Comparison of ENCODE assay signal across 9 cellular contexts in the genomic region with DNA sequence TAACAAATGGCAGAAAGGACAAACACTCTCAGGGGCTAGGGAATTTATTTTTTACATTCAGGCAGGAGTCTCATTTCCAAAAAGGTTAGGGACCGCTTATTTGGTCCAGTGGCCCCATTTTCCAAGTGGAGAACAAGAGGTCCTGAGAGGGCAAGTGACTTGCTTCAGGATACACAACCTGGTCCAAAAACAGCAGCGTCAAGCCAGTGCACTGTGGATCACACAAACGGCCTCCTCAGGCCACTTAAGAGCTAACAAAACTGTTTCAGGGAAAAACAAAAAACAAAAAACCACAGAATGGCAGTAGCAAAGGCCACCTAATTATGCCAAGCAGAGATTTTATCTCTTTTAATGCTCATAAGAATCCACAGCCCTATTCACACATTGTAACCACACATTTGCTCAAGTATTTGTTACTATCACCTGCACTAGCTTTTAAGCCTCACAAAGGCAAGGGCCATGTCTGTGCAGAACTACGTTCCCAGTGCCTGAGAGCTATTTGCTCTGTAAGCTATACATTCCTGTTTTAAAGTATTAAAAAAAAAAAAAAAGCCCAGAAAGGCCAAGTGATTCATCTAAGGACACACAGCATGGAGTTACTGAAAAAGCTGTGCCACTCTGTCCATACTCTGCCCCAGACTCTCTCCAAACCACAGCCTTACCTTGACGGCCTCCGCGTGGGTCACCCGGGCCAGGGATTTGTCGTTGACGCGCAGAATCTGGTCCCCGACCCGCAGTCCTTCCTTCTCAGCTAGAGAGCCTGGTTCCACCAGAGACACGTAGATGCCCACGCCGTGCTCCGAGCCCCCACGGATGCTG. TPM values are rescaled to one million over a fixed set of nuclear protein-coding genes. Genes with fewer than 3 reads are reported as not detected.
DNase-seq lines count a peak whose midpoint lies in the region; ATAC-seq and TF ChIP-seq lines count a peak whose summit lies in the region.
"Had no signal": no experiment of that assay in that cellular context is flagged by ENCODE, and none has a peak within 500 bp of the region (broad histone marks: within the 10 kb centered on the region; RNA-seq: fewer than 3 reads in every experiment).

No MANE protein-coding gene starts in this region.

- WGBS in SK-N-SH (ENCODE audit: low lambda C conversion rate), result 64% methylated on average over 13 of the region's 18 CpGs
- WGBS in stomach, 5 donors, result 58 to 72% (median 60%) methylated on average over 16 to 18 of the region's 18 CpGs

- no peak for TF ChIP-seq POLR2A in stomach (IDR thresholded peaks at IDR 0.05)

- CTCF ChIA-PET in SK-N-SH (lab: Yijun Ruan, JAX), result interaction anchor here (0.7 to 1.9 kb wide), 11 partner anchors 10 to 158 kb away, joined by 3 to 7 read pairs (median 3); no protein-coding TSS in a partner anchor
- CTCF ChIA-PET in activated CD8-positive, alpha-beta T cell treated with anti-CD3 and anti-CD28 coated beads, Interleukin-2, amount 10 ng/mL, durations not matched to agents 7 days and 5 days (lab: Charles Lee), result interaction anchor here (0.6 to 10.8 kb wide), 7 partner anchors 12 to 149 kb away, joined by 3 to 145 read pairs (median 4); no protein-coding TSS in a partner anchor

- ATAC-seq in SK-N-SH treated with all-trans-retinoic acid at 6 μM for 48 hours, result no peak
- ATAC-seq in activated CD8-positive, alpha-beta T cell treated with anti-CD3 and anti-CD28 coated beads, Interleukin-2, amount 10 ng/mL, durations not matched to agents 7 days and 5 days, result no peak
- ATAC-seq in GM19035 (IDR thresholded peaks at IDR 0.05; ENCODE audit: unreplicated experiment), result no peak

- no peak overlapping the region for H3K27ac Mint-ChIP-seq in activated CD8-positive, alpha-beta T cell treated with anti-CD3 and anti-CD28 coated beads, Interleukin-2, amount 10 ng/mL, durations not matched to agents 7 days and 5 days
- peak overlapping the region; percentile 45 to 88 (median 76) for H3K27ac Mint-ChIP-seq in immature natural killer cell

- peak overlapping the region; percentile 87; the same call in 1 of the 2 replicates for H3K4me2 ChIP-seq in SK-N-SH

- no peak overlapping the region for H3K27ac ChIP-seq in SK-N-SH (ENCODE audit: low read depth in 2 of 2, low read length in 1 of 2)
- H3K27ac ChIP-seq in stomach, result peak overlapping the region; percentile 52 to 84 (median 74)

- POLR2A ChIA-PET in SK-N-SH (lab: Yijun Ruan, JAX), result no interaction called here
- POLR2A ChIA-PET in activated CD8-positive, alpha-beta T cell treated with anti-CD3 and anti-CD28 coated beads, Interleukin-2, amount 10 ng/mL, durations not matched to agents 7 days and 5 days (lab: Charles Lee), result interaction anchor here (0.8 to 1.3 kb wide), 2 partner anchors 84 to 118 kb away, joined by 3 read pairs; a partner anchor contains a TSS

- H3K4me1 Mint-ChIP-seq in activated CD8-positive, alpha-beta T cell treated with anti-CD3 and anti-CD28 coated beads, Interleukin-2, amount 10 ng/mL, durations not matched to agents 7 days and 5 days (ENCODE audit: low read depth), result peaks cover 25% of the 10 kb centered on the region
- peaks cover 27 to 36% of the 10 kb centered on the region in 2 donors for H3K4me1 Mint-ChIP-seq in immature natural killer cell

- H3K4me3 ChIP-seq in SK-N-SH (ENCODE audit: low read depth in 2 of 2, low read length in 1 of 2) (peak overlapping the region; percentile 63 to 71; a peak in 2 of 4 replicates), stomach (peak overlapping the region; percentile 65 to 78 (median 70))

- peaks cover 40% of the 10 kb centered on the region for H3K27me3 ChIP-seq in SK-N-SH (ENCODE audit: insufficient read depth)
- H3K27me3 ChIP-seq in stomach, result peaks cover 0 to 26% (median 0%) of the 10 kb centered on the region in 3 donors

- TF ChIP-seq RAD21 in SK-N-SH (IDR thresholded peaks at IDR 0.05; ENCODE audit: low read length), result no peak

- TF ChIP-seq CTCF in SK-N-SH (IDR thresholded peaks at IDR 0.05) (no peak), stomach (IDR thresholded peaks at IDR 0.05) (no peak)

- DNase-seq in SK-N-SH (no peak), immature natural killer cell (peak; percentile 35 to 55 (median 43)), stomach (no peak), NAMALWA (ENCODE audit: low spot score) (no peak)
- DNase-seq in activated CD8-positive, alpha-beta T cell treated with anti-CD3 and anti-CD28 coated beads, Interleukin-2, amount 10 ng/mL, durations not matched to agents 7 days and 5 days, result no peak
- DNase-seq in activated effector memory CD4-positive, alpha-beta T cell treated with anti-CD3 and anti-CD28 coated beads, Interleukin-2, amount 50 U/mL, for 16 hours, result no peak
- DNase-seq: DND-41 had no signal

- H3K9me3 Mint-ChIP-seq in activated CD8-positive, alpha-beta T cell treated with anti-CD3 and anti-CD28 coated beads, Interleukin-2, amount 10 ng/mL, durations not matched to agents 7 days and 5 days (ENCODE audit: insufficient read depth), result no peaks in the 10 kb centered on the region
- H3K9me3 Mint-ChIP-seq in immature natural killer cell, result no peaks in the 10 kb centered on the region

- peaks cover 54% of the 10 kb centered on the region for H3K27me3 Mint-ChIP-seq in activated CD8-positive, alpha-beta T cell treated with anti-CD3 and anti-CD28 coated beads, Interleukin-2, amount 10 ng/mL, durations not matched to agents 7 days and 5 days (ENCODE audit: low read depth)
- H3K27me3 Mint-ChIP-seq in immature natural killer cell (ENCODE audit: low read depth in 3 of 3), result peaks cover 17 to 23% (median 21%) of the 10 kb centered on the region in 3 donors

- H3K9me2 ChIP-seq in SK-N-SH, result no peaks in the 10 kb centered on the region

- H3K4me3 Mint-ChIP-seq in activated CD8-positive, alpha-beta T cell treated with anti-CD3 and anti-CD28 coated beads, Interleukin-2, amount 10 ng/mL, durations not matched to agents 7 days and 5 days, result peak overlapping the region; percentile 51
- H3K4me3 Mint-ChIP-seq in immature natural killer cell, result peak overlapping the region; percentile 58 to 83 (median 74)

- H3K36me3 ChIP-seq in SK-N-SH (replicated peaks in 1 of 2; ENCODE audit: control insufficient read depth in 1 of 2, insufficient read depth in 2 of 2, low read length in 1 of 2) (no peaks in the 10 kb centered on the region), stomach (no peaks in the 10 kb centered on the region)

- no peak for TF ChIP-seq EP300 in SK-N-SH (IDR thresholded peaks at IDR 0.05; ENCODE audit: borderline replicate concordance in 1 of 2, low read depth in 1 of 2, low read length in 1 of 2)
- TF ChIP-seq EP300 in stomach (IDR thresholded peaks at IDR 0.05), result no peak

- no peaks in the 10 kb centered on the region for H3K79me2 ChIP-seq in SK-N-SH (ENCODE audit: insufficient read depth)

- H2AFZ ChIP-seq in SK-N-SH (ENCODE audit: low read depth), result no peak overlapping the region

- peaks cover 4% of the 10 kb centered on the region for H3F3A ChIP-seq in SK-N-SH (replicated peaks; ENCODE audit: insufficient read depth)

- H3K4me1 ChIP-seq in SK-N-SH (ENCODE audit: control insufficient read depth in 1 of 2, insufficient read depth in 2 of 2, low read depth in 1 of 2, low read length in 1 of 2) (peaks cover 0 to 7% of the 10 kb centered on the region in 2 experiments; a peak in 1 of 4 replicates), stomach (peaks cover 30 to 53% (median 47%) of the 10 kb centered on the region in 4 donors)

- no peaks in the 10 kb centered on the region for H3K36me3 Mint-ChIP-seq in activated CD8-positive, alpha-beta T cell treated with anti-CD3 and anti-CD28 coated beads, Interleukin-2, amount 10 ng/mL, durations not matched to agents 7 days and 5 days (ENCODE audit: low read depth)
- H3K36me3 Mint-ChIP-seq in immature natural killer cell, result no peaks in the 10 kb centered on the region

- H3K9ac ChIP-seq in SK-N-SH, result no peak overlapping the region

- H4K20me1 ChIP-seq in SK-N-SH (ENCODE audit: insufficient read depth), result no peaks in the 10 kb centered on the region; the same call in 1 of the 2 replicates

- intact Hi-C loops in stomach (cut with DNase I; ENCODE audit: low total_unique reads), result no loop called here

- H3K9me3 ChIP-seq in SK-N-SH (no peaks in the 10 kb centered on the region), stomach (no peaks in the 10 kb centered on the region)

TF ChIP-seq in SK-N-SH, 30 proteins besides CTCF, POLR2A, EP300 and RAD21:
- no peak for TF ChIP-seq GATA2 (CRISPR knock-in tag; IDR thresholded peaks at IDR 0.05)
- TF ChIP-seq RFX5 (IDR thresholded peaks at IDR 0.05; ENCODE audit: low read length), result no peak

TF ChIP-seq in SK-N-SH treated with all-trans-retinoic acid at 6 μM for 48 hours, 23 proteins besides CTCF, POLR2A, EP300 and RAD21 (continues in another document):
- TF ChIP-seq, protein P1, sequence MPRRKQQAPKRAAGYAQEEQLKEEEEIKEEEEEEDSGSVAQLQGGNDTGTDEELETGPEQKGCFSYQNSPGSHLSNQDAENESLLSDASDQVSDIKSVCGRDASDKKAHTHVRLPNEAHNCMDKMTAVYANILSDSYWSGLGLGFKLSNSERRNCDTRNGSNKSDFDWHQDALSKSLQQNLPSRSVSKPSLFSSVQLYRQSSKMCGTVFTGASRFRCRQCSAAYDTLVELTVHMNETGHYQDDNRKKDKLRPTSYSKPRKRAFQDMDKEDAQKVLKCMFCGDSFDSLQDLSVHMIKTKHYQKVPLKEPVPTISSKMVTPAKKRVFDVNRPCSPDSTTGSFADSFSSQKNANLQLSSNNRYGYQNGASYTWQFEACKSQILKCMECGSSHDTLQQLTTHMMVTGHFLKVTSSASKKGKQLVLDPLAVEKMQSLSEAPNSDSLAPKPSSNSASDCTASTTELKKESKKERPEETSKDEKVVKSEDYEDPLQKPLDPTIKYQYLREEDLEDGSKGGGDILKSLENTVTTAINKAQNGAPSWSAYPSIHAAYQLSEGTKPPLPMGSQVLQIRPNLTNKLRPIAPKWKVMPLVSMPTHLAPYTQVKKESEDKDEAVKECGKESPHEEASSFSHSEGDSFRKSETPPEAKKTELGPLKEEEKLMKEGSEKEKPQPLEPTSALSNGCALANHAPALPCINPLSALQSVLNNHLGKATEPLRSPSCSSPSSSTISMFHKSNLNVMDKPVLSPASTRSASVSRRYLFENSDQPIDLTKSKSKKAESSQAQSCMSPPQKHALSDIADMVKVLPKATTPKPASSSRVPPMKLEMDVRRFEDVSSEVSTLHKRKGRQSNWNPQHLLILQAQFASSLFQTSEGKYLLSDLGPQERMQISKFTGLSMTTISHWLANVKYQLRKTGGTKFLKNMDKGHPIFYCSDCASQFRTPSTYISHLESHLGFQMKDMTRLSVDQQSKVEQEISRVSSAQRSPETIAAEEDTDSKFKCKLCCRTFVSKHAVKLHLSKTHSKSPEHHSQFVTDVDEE (CRISPR knock-in tag; IDR thresholded peaks at IDR 0.05), result no peak
- TF ChIP-seq BACH2 (CRISPR knock-in tag; IDR thresholded peaks at IDR 0.05; ENCODE audit: borderline replicate concordance), result no peak
- TF ChIP-seq ARNTL (CRISPR knock-in tag; IDR thresholded peaks at IDR 0.05; ENCODE audit: borderline replicate concordance, low read depth), result no peak

RNA-seq across cellular contexts. Expression of a gene that starts 1.5 kb away (rescaled TPM):
- polyA plus RNA-seq in SK-N-SH (2012; rRNA removed), result 2.7 and 4.6 TPM in 2 replicates
- 1.2 and 2.0 TPM in 2 replicates for polyA plus RNA-seq in SK-N-SH (2012; cell fraction: cytosol; rRNA removed)
- 23.9 and 28.5 TPM in 2 replicates for polyA plus RNA-seq in SK-N-SH (2012; cell fraction: nucleus; rRNA removed)
- total RNA-seq in activated CD8-positive, alpha-beta T cell treated with anti-CD3 and anti-CD28 coated beads, Interleukin-2, amount 10 ng/mL, durations not matched to agents 7 days and 5 days, result 1 to 10 TPM; 2.6 to 4.1 TPM
- polyA plus RNA-seq in immature natural killer cell, result 1 to 10 TPM in 2 of 3 donors, under 1 TPM in 1; 0.22 to 1.4 (median 1.0) TPM
- total RNA-seq in stomach, result 10 to 100 TPM in 2 of 5 donors, 1 to 10 TPM in 3; 2.3 to 70.1 (median 4.1) TPM
- 1 to 10 TPM; 2.4 to 8.5 (median 5.5) TPM for polyA plus RNA-seq in stomach

Comparison
In these comparisons a context has a peak if more than half of its experiments do, and no peak if none do; other contexts are left out.
1. DNase-seq: peak in immature natural killer cell (3 of 3); none in SK-N-SH (single experiment), activated CD8-positive, alpha-beta T cell treated with anti-CD3 and anti-CD28 coated beads, Interleukin-2, amount 10 ng/mL, durations not matched to agents 7 days and 5 days (single experiment), stomach (single experiment), NAMALWA (single experiment) and activated effector memory CD4-positive, alpha-beta T cell treated with anti-CD3 and anti-CD28 coated beads, Interleukin-2, amount 50 U/mL, for 16 hours (single experiment).
2. H3K27ac ChIP-seq: peak in stomach (5 of 5); none in SK-N-SH (0 of 2).